8 cellular contexts compared by ENCODE assay signal in genomic region chr20:41135187-41135887, GRCh38. TPM values are rescaled to one million over a fixed set of nuclear protein-coding genes. Genes with fewer than 3 reads are reported as not detected.
DNase-seq lines count a peak whose midpoint lies in the region; ATAC-seq and TF ChIP-seq lines count a peak whose summit lies in the region.

No MANE protein-coding gene starts in this region.

- peaks cover 3 to 26% (median 4%) of the 10 kb centered on the region in 4 donors for H3K4me1 ChIP-seq in Peyer's patch

- CTCF ChIA-PET in HEK293T (lab: Yijun Ruan, JAX) = interaction anchor here (0.6 to 2.1 kb wide), 14 partner anchors 9 to 255 kb away, joined by 3 to 9 read pairs (median 5); partner anchors contain the start of gene LPIN3

- no peak overlapping the region for H3K4me3 ChIP-seq in Peyer's patch

- no peak for TF ChIP-seq POLR2A in Peyer's patch (IDR thresholded peaks at IDR 0.05)

- no peaks in the 10 kb centered on the region for H3K36me3 ChIP-seq in Peyer's patch

- POLR2A ChIA-PET in HEK293T (lab: Yijun Ruan, JAX) = no interaction called here

- H3K27ac ChIP-seq in C4-2B (peak overlapping the region; percentile 5; the same call in 1 of the 2 replicates), Peyer's patch (no peak overlapping the region)

- ATAC-seq in left cardiac atrium (no peak), HG02571 (IDR thresholded peaks at IDR 0.05; ENCODE audit: unreplicated experiment) (no peak), HG02973 (IDR thresholded peaks at IDR 0.05; ENCODE audit: unreplicated experiment) (no peak)

- intact Hi-C loops in left cardiac atrium (cut with DNase I) = loop anchor here in 1 of 2 donors (5.0 to 10.0 kb wide), 2 partner anchors 207 to 269 kb away; partner anchors contain the start of gene LPIN3

- no peaks in the 10 kb centered on the region for H3K27me3 ChIP-seq in Peyer's patch

- H3K9me3 ChIP-seq in Peyer's patch = no peaks in the 10 kb centered on the region

- TF ChIP-seq CTCF in C4-2B (conservative IDR thresholded peaks at IDR 0.05) (peak; percentile 91), Peyer's patch (IDR thresholded peaks at IDR 0.05) (peak; percentile 66 to 79 (median 75))

- peak; percentile 64 for DNase-seq in HEK293T (ENCODE audit: extremely low spot score)
- peak; percentile 61 to 82 (median 63) for DNase-seq in Peyer's patch
- DNase-seq in activated naive CD4-positive, alpha-beta T cell (lab: John Stamatoyannopoulos, UW) = peak in 3 of 4 experiments; percentile 13 to 60 (median 43)
- DNase-seq in left cardiac atrium = peak; percentile 32
- DNase-seq in stimulated activated CD4-positive, alpha-beta T cell treated with anti-CD3 and anti-CD28 coated beads, Interleukin-12 subunit alpha, Interleukin-12 subunit beta, amount 100 ng/mL, for 4 hours = peak; percentile 57

TF ChIP-seq in HEK293T, 16 proteins besides CTCF, POLR2A, EP300 and RAD21:
- TF ChIP-seq PKNOX1 (IDR thresholded peaks at IDR 0.05) (no peak), CTBP1 (IDR thresholded peaks at IDR 0.05; ENCODE audit: borderline replicate concordance) (no peak), SUZ12 (IDR thresholded peaks at IDR 0.05) (no peak), L3MBTL2 (conservative IDR thresholded peaks at IDR 0.05) (no peak), ELF4 (IDR thresholded peaks at IDR 0.05) (no peak), NFRKB (IDR thresholded peaks at IDR 0.05) (no peak), FOXA1 (IDR thresholded peaks at IDR 0.05) (no peak), FOXM1 (IDR thresholded peaks at IDR 0.05; ENCODE audit: borderline replicate concordance) (no peak), TARDBP (IDR thresholded peaks at IDR 0.05) (no peak; the same call in 1 of the 2 replicates), LEF1 (IDR thresholded peaks at IDR 0.05; ENCODE audit: borderline replicate concordance) (no peak), FOXK2 (IDR thresholded peaks at IDR 0.05) (no peak), BHLHE40 (IDR thresholded peaks at IDR 0.05; ENCODE audit: borderline replicate concordance) (no peak), ZNF384 (IDR thresholded peaks at IDR 0.05) (no peak), HDGF (IDR thresholded peaks at IDR 0.05; ENCODE audit: borderline replicate concordance) (no peak), SP1 (IDR thresholded peaks at IDR 0.05) (no peak)
TF ChIP-seq in HEK293T: peak in this region for 0.

RNA-seq across cellular contexts. Expression of gene PLCG1, which starts 2.0 kb away (rescaled TPM):
- total RNA-seq in Peyer's patch = 100 to 1,000 TPM in 3 of 4 donors, 10 to 100 TPM in 1; 93.0 to 357 (median 191) TPM
- 10 to 100 TPM; 40.0 to 64.8 TPM for total RNA-seq in left cardiac atrium
